ENCODE assay signal across 1 cellular context in the genomic region with DNA sequence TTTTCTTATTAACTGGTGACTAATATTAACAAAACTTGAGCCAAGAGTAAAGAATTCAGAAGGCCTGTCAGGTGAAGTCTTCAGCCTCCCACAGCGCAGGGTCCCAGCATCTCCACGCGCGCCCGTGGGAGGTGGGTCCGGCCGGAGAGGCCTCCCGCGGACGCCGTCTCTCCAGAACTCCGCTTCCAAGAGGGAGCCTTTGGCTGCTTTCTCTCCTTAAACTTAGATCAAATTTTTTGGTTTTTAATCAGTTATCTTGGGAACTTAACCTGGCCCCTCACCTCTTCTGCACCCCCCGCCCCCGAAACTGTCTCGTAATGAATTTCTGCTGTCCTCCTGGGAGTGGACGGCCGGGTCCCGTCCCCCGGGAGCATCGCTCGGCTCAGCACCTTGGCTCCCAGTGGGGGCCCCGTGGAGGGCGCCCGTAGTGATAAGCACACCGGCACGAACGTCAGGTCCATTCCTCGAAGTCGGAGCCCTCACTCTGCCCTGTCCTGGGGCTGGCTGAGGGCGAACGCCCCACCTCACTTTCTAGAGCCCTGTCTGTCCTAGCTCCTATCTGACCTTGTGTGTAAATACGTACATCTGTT.
TF ChIP-seq lines count a peak whose summit lies in the region.

No MANE protein-coding gene starts in this region.

TF ChIP-seq in GM23338, 12 proteins besides CTCF, POLR2A, EP300 and RAD21:
- TF ChIP-seq NANOG (IDR thresholded peaks at IDR 0.05; ENCODE audit: borderline replicate concordance) = no peak
- no peak for TF ChIP-seq CREB1 (CRISPR knock-in tag; IDR thresholded peaks at IDR 0.05; ENCODE audit: low read depth)
- no peak for TF ChIP-seq EZH2phosphoT487 (IDR thresholded peaks at IDR 0.05; ENCODE audit: unreplicated experiment)
- no peak for TF ChIP-seq STAT1 (IDR thresholded peaks at IDR 0.05; ENCODE audit: unreplicated experiment)
